In the genomic region with DNA sequence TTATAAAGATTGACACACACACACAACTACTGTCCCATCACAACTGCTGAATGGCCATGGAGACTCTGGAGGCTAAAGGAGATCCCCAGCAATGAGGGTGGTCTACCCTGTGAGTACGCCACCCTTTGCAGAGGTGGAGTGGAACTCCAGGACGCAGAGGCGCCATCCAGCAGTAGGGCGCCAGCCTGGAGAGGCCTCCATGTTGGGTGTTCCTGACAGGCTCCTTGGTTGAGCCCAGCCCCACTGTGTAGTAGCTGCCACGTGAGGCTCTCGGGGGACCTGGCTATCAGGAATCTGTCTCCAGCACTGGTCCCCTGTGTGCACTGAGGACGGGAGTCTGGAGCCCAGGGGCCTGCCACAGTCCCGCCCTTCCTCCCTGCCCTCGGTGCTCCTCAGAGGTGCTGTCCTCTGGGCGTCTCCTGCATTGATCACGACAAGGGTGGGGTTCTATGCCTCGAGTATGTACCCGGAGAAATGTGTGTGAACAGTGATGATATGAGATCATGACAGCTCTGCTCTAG, we compare ENCODE assay signal across 17 cellular contexts.
DNase-seq lines count a peak whose midpoint lies in the region; ATAC-seq, FAIRE-seq and TF ChIP-seq lines count a peak whose summit lies in the region.
"Had no signal": no experiment of that assay in that cellular context is flagged by ENCODE, and none has a peak within 500 bp of the region (broad histone marks: within the 10 kb centered on the region; RNA-seq: fewer than 3 reads in every experiment).

No MANE protein-coding gene starts in this region.

- H3K4me1 ChIP-seq in right cardiac atrium (ENCODE audit: control insufficient read depth, insufficient read depth, low read length) (no peaks in the 10 kb centered on the region), SJSA1 (replicated peaks) (peaks cover 51% of the 10 kb centered on the region)

- H3K4me3 ChIP-seq in right cardiac atrium (ENCODE audit: low read length), result no peak overlapping the region
- H3K4me3 ChIP-seq in SJSA1, result no peak overlapping the region
- H3K4me3 ChIP-seq: GM12878, GM23248 had no signal

- H3K4me1 Mint-ChIP-seq in stimulated activated memory B cell treated with anti-CD40 and anti-IgM and Interleukin-4, amounts not matched to agents 10 μg/mL and 1 μg/mL and 100 μg/mL, for 72 hours, result peaks cover 48% of the 10 kb centered on the region
- peaks cover 4% of the 10 kb centered on the region for H3K4me1 Mint-ChIP-seq in endothelial cell (ENCODE audit: unreplicated experiment)

- WGBS in right cardiac atrium, result 91% methylated on average over 13 of the region's 13 CpGs

- intact Hi-C loops in right cardiac atrium (cut with DNase I), result no loop called here
- intact Hi-C loops in left cardiac atrium (cut with DNase I), result no loop called here

- no peaks in the 10 kb centered on the region for H3K27me3 ChIP-seq in right cardiac atrium (ENCODE audit: control insufficient read depth, insufficient read depth)
- no peaks in the 10 kb centered on the region for H3K27me3 ChIP-seq in SJSA1 (replicated peaks)

- H3K27ac ChIP-seq in right cardiac atrium (ENCODE audit: low read length), result no peak overlapping the region
- H3K27ac ChIP-seq in SJSA1, result peak overlapping the region; percentile 100
- H3K27ac ChIP-seq: GM23248 had no signal

- H3K9me3 ChIP-seq in right cardiac atrium (ENCODE audit: control insufficient read depth, low read length) (no peaks in the 10 kb centered on the region), SJSA1 (replicated peaks) (peaks cover 9% of the 10 kb centered on the region)

- no peaks in the 10 kb centered on the region for H3K27me3 Mint-ChIP-seq in stimulated activated memory B cell treated with anti-CD40 and anti-IgM and Interleukin-4, amounts not matched to agents 10 μg/mL and 1 μg/mL and 100 μg/mL, for 72 hours
- peaks cover 7% of the 10 kb centered on the region for H3K27me3 Mint-ChIP-seq in endothelial cell (ENCODE audit: unreplicated experiment)

- no peaks in the 10 kb centered on the region for H3K9me3 Mint-ChIP-seq in stimulated activated memory B cell treated with anti-CD40 and anti-IgM and Interleukin-4, amounts not matched to agents 10 μg/mL and 1 μg/mL and 100 μg/mL, for 72 hours
- H3K9me3 Mint-ChIP-seq in endothelial cell (ENCODE audit: unreplicated experiment), result no peaks in the 10 kb centered on the region

- no peak for FAIRE-seq in urothelium cell line (lab: Jason Lieb, UNC)
- FAIRE-seq: G401.6, GM12878, RCC 7860 had no signal

- TF ChIP-seq CTCF in endothelial cell (IDR thresholded peaks at IDR 0.05; ENCODE audit: unreplicated experiment), result no peak

- no peak for DNase-seq in right cardiac atrium
- no peak for DNase-seq in left cardiac atrium
- DNase-seq in SJSA1 (ENCODE audit: low read depth in 1 of 2, low spot score in 2 of 2), result no peak
- no peak for DNase-seq in left lobe of liver (ENCODE audit: low spot score)
- DNase-seq in GDM1 (lab: John Stamatoyannopoulos, UW), result no peak
- no peak for DNase-seq in urothelium cell line (ENCODE audit: low spot score)
- no peak for DNase-seq in endothelial cell (ENCODE audit: low spot score)
- DNase-seq: C1 segment of cervical spinal cord, DMS79 treated with DMSO at 0.1 percent for 48 hours, NCI-H1105, NCI-H2107, NCI-H524 treated with DMSO at 0.1 percent for 48 hours had no signal

- peak overlapping the region; percentile 64 for H3K27ac Mint-ChIP-seq in stimulated activated memory B cell treated with anti-CD40 and anti-IgM and Interleukin-4, amounts not matched to agents 10 μg/mL and 1 μg/mL and 100 μg/mL, for 72 hours
- H3K27ac Mint-ChIP-seq in endothelial cell (ENCODE audit: unreplicated experiment), result no peak overlapping the region

- ATAC-seq in right cardiac atrium (peak; percentile 45 to 55), left cardiac atrium (no peak), left lobe of liver (peak; percentile 33)
- ATAC-seq in stimulated activated memory B cell treated with anti-CD40 and anti-IgM and Interleukin-4, amounts not matched to agents 10 μg/mL and 1 μg/mL and 100 μg/mL, for 72 hours, result no peak

- H3K4me3 Mint-ChIP-seq in stimulated activated memory B cell treated with anti-CD40 and anti-IgM and Interleukin-4, amounts not matched to agents 10 μg/mL and 1 μg/mL and 100 μg/mL, for 72 hours, result no peak overlapping the region
- H3K4me3 Mint-ChIP-seq in endothelial cell (ENCODE audit: unreplicated experiment), result no peak overlapping the region

- H3K36me3 ChIP-seq in SJSA1, result peaks cover 65% of the 10 kb centered on the region

- H3K36me3 Mint-ChIP-seq in stimulated activated memory B cell treated with anti-CD40 and anti-IgM and Interleukin-4, amounts not matched to agents 10 μg/mL and 1 μg/mL and 100 μg/mL, for 72 hours, result peaks cover 39% of the 10 kb centered on the region
- H3K36me3 Mint-ChIP-seq in endothelial cell (ENCODE audit: low read depth, unreplicated experiment), result peaks cover 39% of the 10 kb centered on the region

Comparison
In these comparisons a context has a peak if more than half of its experiments do, and no peak if none do; other contexts are left out.
1. ATAC-seq: peak in right cardiac atrium (2 of 2) and left lobe of liver (single experiment); none in left cardiac atrium (0 of 2) and stimulated activated memory B cell treated with anti-CD40 and anti-IgM and Interleukin-4, amounts not matched to agents 10 μg/mL and 1 μg/mL and 100 μg/mL, for 72 hours (single experiment).